Comparison of ENCODE assay signal across 1 cellular context in the genomic region with DNA sequence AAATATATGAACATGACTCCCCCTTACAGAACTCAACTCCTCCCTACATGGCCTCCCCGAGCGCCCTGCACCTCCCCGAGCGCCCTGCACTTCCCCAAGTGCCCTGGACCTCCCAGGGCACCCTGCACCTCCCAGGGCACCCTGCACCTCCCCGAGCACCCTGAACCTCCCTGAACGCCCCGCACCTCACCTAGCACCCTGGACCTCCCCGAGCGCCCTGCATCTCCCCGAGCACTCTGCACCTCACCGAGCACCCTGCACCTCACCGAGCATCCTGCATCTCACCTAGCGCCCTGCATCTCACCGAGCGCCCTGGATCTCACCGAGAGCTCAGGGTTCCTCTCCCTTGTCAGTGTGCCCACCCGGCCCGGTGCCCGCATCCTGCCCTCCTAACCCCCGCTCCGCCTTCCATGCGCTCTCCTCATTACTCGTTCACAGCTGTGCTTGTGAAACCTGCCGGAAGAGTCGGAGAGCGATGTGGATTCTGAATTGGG.
TF ChIP-seq lines count a peak whose summit lies in the region.

No MANE protein-coding gene starts in this region.

TF ChIP-seq in GM23338, 12 proteins besides CTCF, POLR2A, EP300 and RAD21 (continued from another document):
- TF ChIP-seq ZNF331 (CRISPR knock-in tag; IDR thresholded peaks at IDR 0.05; ENCODE audit: low read depth): no peak
- TF ChIP-seq EZH2 (IDR thresholded peaks at IDR 0.05; ENCODE audit: low read depth, unreplicated experiment): no peak
